In genomic region chr3:143594217-143594616, GRCh38 we compare ENCODE assay signal across 17 cellular contexts.
DNase-seq lines count a peak whose midpoint lies in the region; ATAC-seq and TF ChIP-seq lines count a peak whose summit lies in the region.
"Had no signal": no experiment of that assay in that cellular context is flagged by ENCODE, and none has a peak within 500 bp of the region (broad histone marks: within the 10 kb centered on the region; RNA-seq: fewer than 3 reads in every experiment).

No MANE protein-coding gene starts in this region.

- peak overlapping the region in 2 of 3 experiments; percentile 70 to 93 for H3K27ac Mint-ChIP-seq in nephron
- H3K27ac Mint-ChIP-seq: HFFc6 had no signal

- H3K36me3 Mint-ChIP-seq in nephron (ENCODE audit: low read depth) = no peaks in the 10 kb centered on the region

- H3K4me2 ChIP-seq in hepatocyte = no peak overlapping the region

- no peaks in the 10 kb centered on the region for H3K9me3 ChIP-seq in hepatocyte (ENCODE audit: low read depth)

- no peaks in the 10 kb centered on the region for H3K9me3 Mint-ChIP-seq in nephron

- H3K36me3 ChIP-seq in hepatocyte (replicated peaks; ENCODE audit: insufficient read depth, low read depth) = no peaks in the 10 kb centered on the region

- H3K27me3 ChIP-seq in hepatocyte = no peaks in the 10 kb centered on the region

- peak overlapping the region; percentile 67 for H3K27ac ChIP-seq in hepatocyte
- H3K27ac ChIP-seq: HL-60 had no signal

- ATAC-seq in HG03139 (IDR thresholded peaks at IDR 0.05; ENCODE audit: unreplicated experiment) (no peak), HG03571 (IDR thresholded peaks at IDR 0.05; ENCODE audit: unreplicated experiment) (no peak)
- ATAC-seq: Panc1 had no signal

- 40% methylated on average over 3 of the region's 3 CpGs for WGBS in hepatocyte (ENCODE audit: low lambda C conversion rate, missing lambda C conversion rate)

- H4K20me1 ChIP-seq in hepatocyte (ENCODE audit: insufficient read depth, poor library complexity, severe bottlenecking) = no peaks in the 10 kb centered on the region

- no peak overlapping the region for H3K4me3 Mint-ChIP-seq in nephron
- H3K4me3 Mint-ChIP-seq: HFFc6 had no signal

- no peak overlapping the region for H2AFZ ChIP-seq in hepatocyte

- DNase-seq in DMS53 (lab: John Stamatoyannopoulos, UW) (peak; percentile 80), NCI-H146 treated with DMSO at 0.1 percent for 48 hours (lab: John Stamatoyannopoulos, UW; ENCODE audit: unreplicated experiment) (peak; percentile 47), hepatocyte (ENCODE audit: low spot score) (peak; percentile 40), NCI-H1092 treated with DMSO at 0.1 percent for 48 hours (lab: John Stamatoyannopoulos, UW) (no peak)
- DNase-seq: C1 segment of cervical spinal cord, EL, HFFc6, KBM-7, NCI-H1436 treated with DMSO at 0.1 percent for 48 hours, NCI-H2107, NCI-H2227 treated with DMSO at 0.1 percent for 48 hours, NCI-H524 treated with DMSO at 0.1 percent for 48 hours had no signal

- H3K4me3 ChIP-seq in hepatocyte = no peak overlapping the region

- H3K9me2 ChIP-seq in hepatocyte (replicated peaks; ENCODE audit: insufficient read depth) = no peaks in the 10 kb centered on the region

- H3K79me2 ChIP-seq in hepatocyte = no peaks in the 10 kb centered on the region

- peaks cover 56% of the 10 kb centered on the region for H3K4me1 Mint-ChIP-seq in nephron

- no peaks in the 10 kb centered on the region for H3K27me3 Mint-ChIP-seq in nephron (ENCODE audit: low read depth)

- TF ChIP-seq CTCF in hepatocyte (IDR thresholded peaks at IDR 0.05; ENCODE audit: poor library complexity) (no peak), nephron (IDR thresholded peaks at IDR 0.05; ENCODE audit: unreplicated experiment in 3 of 3) (no peak)

- peaks cover 20% of the 10 kb centered on the region for H3K4me1 ChIP-seq in hepatocyte (ENCODE audit: insufficient read depth)
